ENCODE assay signal across 9 cellular contexts in the genomic region with DNA sequence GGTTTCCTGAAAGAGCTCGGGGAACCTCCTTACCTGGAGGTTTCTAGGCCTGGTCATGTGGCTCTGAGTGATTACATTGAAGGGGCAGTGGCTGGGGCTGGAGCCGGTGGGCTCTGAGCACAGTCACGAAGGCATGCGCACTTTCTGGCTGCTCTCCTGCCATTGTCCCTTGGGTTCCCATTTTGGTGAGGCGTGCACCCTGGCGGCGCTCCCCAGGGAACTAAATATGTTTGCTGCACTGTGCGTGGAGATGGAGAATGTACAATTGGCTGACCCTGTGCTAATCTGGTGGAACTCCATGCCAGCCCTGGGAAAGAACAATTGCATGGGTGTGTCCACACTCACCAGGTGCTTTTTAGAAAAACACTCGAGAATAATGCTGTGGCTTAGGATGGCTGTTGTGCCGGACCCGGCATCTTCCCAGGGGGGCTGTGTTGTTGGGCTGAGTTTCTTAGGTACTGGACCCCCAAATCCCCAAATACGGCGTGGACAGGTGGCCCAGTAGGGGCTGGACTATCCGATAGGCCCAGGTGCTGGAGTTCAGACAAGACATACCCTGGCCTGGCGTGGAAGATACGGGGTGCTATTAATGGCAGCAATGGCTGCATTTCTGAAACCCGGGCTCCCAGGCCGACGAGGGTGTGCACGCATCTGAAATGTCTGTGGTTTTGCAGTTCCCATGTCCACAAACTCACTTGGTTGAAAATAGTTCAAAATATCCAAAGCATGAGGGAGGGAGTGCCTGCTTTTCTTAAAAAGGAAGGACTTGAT.
DNase-seq lines count a peak whose midpoint lies in the region; ATAC-seq, FAIRE-seq and TF ChIP-seq lines count a peak whose summit lies in the region.
"Had no signal": no experiment of that assay in that cellular context is flagged by ENCODE, and none has a peak within 500 bp of the region (broad histone marks: within the 10 kb centered on the region; RNA-seq: fewer than 3 reads in every experiment).

No MANE protein-coding gene starts in this region.

- H3K27me3 ChIP-seq in breast epithelium (no peaks in the 10 kb centered on the region), K562 (ENCODE audit: control insufficient read depth in 2 of 2, insufficient read depth in 2 of 2, low read length in 2 of 2) (no peaks in the 10 kb centered on the region), vagina (no peaks in the 10 kb centered on the region), WERI-Rb-1 (ENCODE audit: insufficient read depth, low read depth, severe bottlenecking) (no peaks in the 10 kb centered on the region), testis (no peaks in the 10 kb centered on the region)

- no peak for TF ChIP-seq EP300 in K562 (IDR thresholded peaks at IDR 0.05; ENCODE audit: low read length)

- WGBS in K562 (ENCODE audit: insufficient coverage, low coverage, missing lambda C conversion rate), result 82% methylated on average over 20 of the region's 20 CpGs
- WGBS in testis, 2 donors, result 63 to 64% methylated on average over 17 to 20 of the region's 20 CpGs

- DNase-seq in breast epithelium (ENCODE audit: low spot score in 2 of 2) (no peak), MCF 10A (ENCODE audit: unreplicated experiment) (no peak), K562 (ENCODE audit: extremely low read depth in 1 of 4, low spot score in 3 of 4) (no peak), mesothelial cell of epicardium (ENCODE audit: low spot score in 2 of 2, unreplicated experiment in 2 of 2) (no peak), vagina (ENCODE audit: extremely low spot score in 2 of 2) (no peak), HTR-8/SVneo (ENCODE audit: insufficient read length, low spot score) (no peak), WERI-Rb-1 (no peak), testis (no peak)
- DNase-seq: dermis blood vessel endothelial cell had no signal

- H3K27ac Mint-ChIP-seq in MCF 10A (ENCODE audit: low read depth, unreplicated experiment), result no peak overlapping the region
- peak overlapping the region; percentile 94 for H3K27ac Mint-ChIP-seq in mesothelial cell of epicardium

- H3K9me3 ChIP-seq in breast epithelium (no peaks in the 10 kb centered on the region), K562 (replicated peaks; ENCODE audit: control insufficient read depth, insufficient read depth, low read depth, low read length) (no peaks in the 10 kb centered on the region), vagina (no peaks in the 10 kb centered on the region), WERI-Rb-1 (ENCODE audit: severe bottlenecking) (no peaks in the 10 kb centered on the region), testis (no peaks in the 10 kb centered on the region)

- H3K27me3 Mint-ChIP-seq in MCF 10A (ENCODE audit: insufficient read depth, unreplicated experiment), result no peaks in the 10 kb centered on the region
- H3K27me3 Mint-ChIP-seq in mesothelial cell of epicardium (ENCODE audit: low read depth), result no peaks in the 10 kb centered on the region

- POLR2A ChIA-PET in MCF 10A (lab: Yijun Ruan, JAX), result interaction anchor here (0.8 kb wide), 1 partner anchor 17 kb away, joined by 3 read pairs; no protein-coding TSS in a partner anchor
- POLR2A ChIA-PET in K562 (lab: Yijun Ruan, JAX), result interaction anchor here (0.9 kb wide), 1 partner anchor 17 kb away, joined by 4 read pairs; no protein-coding TSS in a partner anchor

- TF ChIP-seq POLR2A in breast epithelium (IDR thresholded peaks at IDR 0.05) (no peak), K562 (conservative IDR thresholded peaks at IDR 0.05) (no peak), vagina (IDR thresholded peaks at IDR 0.05) (no peak), testis (IDR thresholded peaks at IDR 0.05) (no peak)

- H2AFZ ChIP-seq in K562 (ENCODE audit: low read depth, low read length), result no peak overlapping the region

- no peak for TF ChIP-seq RAD21 in K562 (CRISPR knock-in tag; conservative IDR thresholded peaks at IDR 0.05 in 1 of 2, IDR thresholded peaks at IDR 0.05 in 1 of 2)

- peaks cover 66% of the 10 kb centered on the region for H4K20me1 ChIP-seq in K562 (replicated peaks; ENCODE audit: control insufficient read depth, insufficient read depth, low read length)

- H3K4me3 Mint-ChIP-seq in MCF 10A (ENCODE audit: unreplicated experiment) (no peak overlapping the region), mesothelial cell of epicardium (peak overlapping the region; percentile 66)

- intact Hi-C loops in breast epithelium (cut with DNase I; ENCODE audit: low total_unique reads), result no loop called here
- intact Hi-C loops in MCF 10A (cut with micrococcal nuclease), result no loop called here
- intact Hi-C loops in K562 (cut with micrococcal nuclease), result loop anchor here (5.0 kb wide), 2 partner anchors 39 to 56 kb away; no protein-coding TSS in a partner anchor
- intact Hi-C loops in vagina (cut with DNase I), result loop anchor here (5.0 to 10.0 kb wide), 3 partner anchors 44 to 277 kb away; no protein-coding TSS in a partner anchor
- intact Hi-C loops in testis (cut with DNase I; ENCODE audit: low total_unique reads), result no loop called here

- H3K4me2 ChIP-seq in K562 (ENCODE audit: insufficient read depth, low read length), result no peak overlapping the region

- no peak for ATAC-seq in K562

- peaks cover 9% of the 10 kb centered on the region for H3K9me1 ChIP-seq in K562 (ENCODE audit: control insufficient read depth, insufficient read depth, low read length)

- FAIRE-seq in K562 (lab: Jason Lieb, UNC) (peak; percentile 32), HTR-8/SVneo (lab: Jason Lieb, UNC) (no peak)

- H3K79me2 ChIP-seq in K562 (ENCODE audit: control insufficient read depth, insufficient read depth, low read length), result peaks cover 91% of the 10 kb centered on the region

- H3K36me3 Mint-ChIP-seq in MCF 10A (ENCODE audit: insufficient read depth, unreplicated experiment), result peaks cover 29% of the 10 kb centered on the region
- no peaks in the 10 kb centered on the region for H3K36me3 Mint-ChIP-seq in mesothelial cell of epicardium

- in situ Hi-C loops in K562 (cut with MboI), result no loop called here

- H3K4me1 ChIP-seq in breast epithelium (peaks cover 48 to 52% of the 10 kb centered on the region in 2 donors), K562 (replicated peaks in 1 of 2; ENCODE audit: control insufficient read depth in 2 of 2, insufficient read depth in 2 of 2, low read length in 2 of 2) (peaks cover 65 to 75% of the 10 kb centered on the region in 2 experiments), vagina (peaks cover 75% of the 10 kb centered on the region), testis (peaks cover 52% of the 10 kb centered on the region)

- 0 out of 4 replicates have a peak overlapping the region, but pooled peaks have one; percentile 14 to 37 for H3K9ac ChIP-seq in K562 (ENCODE audit: insufficient read depth in 1 of 2, low read depth in 2 of 2, low read length in 2 of 2)

- TF ChIP-seq CTCF in breast epithelium (IDR thresholded peaks at IDR 0.05), result no peak
- TF ChIP-seq CTCF in MCF 10A (IDR thresholded peaks at IDR 0.05; ENCODE audit: unreplicated experiment), result no peak
- no peak for TF ChIP-seq CTCF in K562 (IDR thresholded peaks at IDR 0.05 in 2 of 3, conservative IDR thresholded peaks at IDR 0.05 in 1 of 3; ENCODE audit: insufficient read depth in 2 of 3, low read depth in 1 of 3, low read length in 3 of 3)
- no peak for TF ChIP-seq CTCF in mesothelial cell of epicardium (IDR thresholded peaks at IDR 0.05; ENCODE audit: unreplicated experiment)
- TF ChIP-seq CTCF in vagina (IDR thresholded peaks at IDR 0.05), result no peak
- no peak for TF ChIP-seq CTCF in WERI-Rb-1 (IDR thresholded peaks at IDR 0.05; ENCODE audit: low read depth, low read length)
- no peak for TF ChIP-seq CTCF in testis (IDR thresholded peaks at IDR 0.05)

- BruUV-seq in MCF 10A (replicated peaks; lab: Mats Ljungman, UMichigan), result no TSS peak
- BruUV-seq in K562 (replicated peaks; lab: Mats Ljungman, UMichigan), result no TSS peak

- H3K9me3 Mint-ChIP-seq in MCF 10A (ENCODE audit: unreplicated experiment) (no peaks in the 10 kb centered on the region), mesothelial cell of epicardium (no peaks in the 10 kb centered on the region)

- H3K4me1 Mint-ChIP-seq in MCF 10A (ENCODE audit: insufficient read depth, unreplicated experiment) (peaks cover 41% of the 10 kb centered on the region), mesothelial cell of epicardium (peaks cover 51% of the 10 kb centered on the region)

- H3K36me3 ChIP-seq in breast epithelium (no peaks in the 10 kb centered on the region), K562 (ENCODE audit: control insufficient read depth, insufficient read depth, low read length) (no peaks in the 10 kb centered on the region; the same call in 2 of the 3 replicates), vagina (no peaks in the 10 kb centered on the region), WERI-Rb-1 (peaks cover 21% of the 10 kb centered on the region), testis (ENCODE audit: low read depth, missing control alignments) (no peaks in the 10 kb centered on the region)

- H3K4me3 ChIP-seq in breast epithelium, result peak overlapping the region in 1 of 3 donors; percentile 87
- H3K4me3 ChIP-seq in K562, result no peak overlapping the region
- no peak overlapping the region for H3K4me3 ChIP-seq in vagina
- H3K4me3 ChIP-seq in WERI-Rb-1 (ENCODE audit: low read depth, low read length), result no peak overlapping the region
- H3K4me3 ChIP-seq in testis, result no peak overlapping the region

- CTCF ChIA-PET in MCF 10A (lab: Yijun Ruan, JAX), result interaction anchor here (0.6 to 1.6 kb wide), 3 partner anchors 17 to 58 kb away, joined by 3 to 5 read pairs (median 4); no protein-coding TSS in a partner anchor
- CTCF ChIA-PET in K562 (lab: Yijun Ruan, JAX; ENCODE audit: low intra/inter-chr PET ratio), result no interaction called here

- peak overlapping the region; percentile 93 to 95 for H3K27ac ChIP-seq in breast epithelium
- peak overlapping the region; percentile 66; the same call in 1 of the 3 replicates for H3K27ac ChIP-seq in K562 (ENCODE audit: extremely low read depth, low read depth, low read length)
- peak overlapping the region; percentile 95 for H3K27ac ChIP-seq in vagina
- H3K27ac ChIP-seq in WERI-Rb-1, result no peak overlapping the region
- peak overlapping the region in 1 of 2 donors; percentile 94 for H3K27ac ChIP-seq in testis

TF ChIP-seq in K562, 482 proteins besides CTCF, POLR2A, EP300 and RAD21:
- no peak for TF ChIP-seq ARID2 (IDR thresholded peaks at IDR 0.05)
- TF ChIP-seq PHB (CRISPR knock-in tag; IDR thresholded peaks at IDR 0.05), result no peak
- no peak for TF ChIP-seq PCBP2 (IDR thresholded peaks at IDR 0.05; ENCODE audit: low read depth, low read length, poor library complexity, severe bottlenecking)
- no peak for TF ChIP-seq ZNF766 (CRISPR knock-in tag; conservative IDR thresholded peaks at IDR 0.05)
- TF ChIP-seq LARP7 (IDR thresholded peaks at IDR 0.05), result no peak
- no peak for TF ChIP-seq ZKSCAN1 (IDR thresholded peaks at IDR 0.05; ENCODE audit: low read depth, low read length)

Comparison
In these comparisons a context has a peak if more than half of its experiments do, and no peak if none do; other contexts are left out.
1. intact Hi-C loops: an anchor here in K562 (5.0 kb wide) and vagina (5.0 to 10.0 kb wide); none called in breast epithelium, MCF 10A and testis.